8 cellular contexts compared by ENCODE assay signal in the genomic region with DNA sequence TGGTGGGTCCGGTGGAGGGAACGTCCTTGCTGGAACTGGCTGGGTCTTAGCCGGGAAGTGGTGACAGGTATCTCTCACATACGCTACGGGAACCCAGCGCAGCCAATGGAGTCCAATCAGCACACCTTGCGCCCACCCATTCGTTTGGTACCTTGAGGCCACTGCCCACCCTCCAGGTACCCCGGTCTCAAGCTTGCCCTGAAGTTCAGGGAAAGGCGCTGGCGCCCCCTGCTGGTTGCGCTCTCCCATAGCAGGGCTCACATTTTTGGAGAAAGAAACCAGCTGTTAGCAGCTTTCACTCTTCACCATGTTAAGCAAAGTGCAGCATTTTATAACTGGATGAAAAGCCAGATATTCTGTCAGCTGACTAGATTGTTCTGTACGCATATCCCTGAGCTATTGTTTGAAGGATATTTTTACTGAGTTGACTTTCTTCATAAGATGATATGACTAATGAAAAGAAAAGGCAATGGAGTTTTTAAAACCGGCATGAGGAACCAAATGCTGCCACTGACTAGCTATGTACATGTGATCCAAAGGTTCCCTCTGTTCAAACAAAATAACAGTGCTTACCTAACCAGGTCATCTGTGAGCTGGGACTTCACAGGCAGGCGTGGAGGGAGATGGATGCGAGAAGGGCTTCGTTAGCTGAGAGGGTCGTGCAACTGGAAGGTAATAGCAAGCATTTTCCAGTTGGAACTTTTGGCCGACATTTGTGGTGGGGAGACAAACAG.
A peak's percentile ranks its signal among the peaks of the same experiment; 100 is the strongest.
DNase-seq lines count a peak whose midpoint lies in the region; TF ChIP-seq lines count a peak whose summit lies in the region.

No MANE protein-coding gene starts in this region.

- H3K4me3 ChIP-seq in brain microvascular endothelial cell (ENCODE audit: low read depth, low read length), result no peak overlapping the region

- no peaks in the 10 kb centered on the region for H3K9me3 Mint-ChIP-seq in nephron

- H3K27me3 Mint-ChIP-seq in nephron (ENCODE audit: low read depth), result peaks cover 63% of the 10 kb centered on the region

- in situ Hi-C loops in brain microvascular endothelial cell (cut with HindIII; ENCODE audit: low pct_ligation_motif_present, low sequenced_read_pairs), result no loop called here

- no peaks in the 10 kb centered on the region for H3K36me3 ChIP-seq in brain microvascular endothelial cell (replicated peaks)

- TF ChIP-seq CTCF in brain microvascular endothelial cell (IDR thresholded peaks at IDR 0.05; ENCODE audit: low read depth, low read length, missing control alignments) (peak; percentile 79), nephron (IDR thresholded peaks at IDR 0.05; ENCODE audit: unreplicated experiment in 3 of 3) (peak; percentile 51 to 67 (median 54))

- H3K27ac Mint-ChIP-seq in nephron, result no peak overlapping the region

- no peak overlapping the region for H3K4me3 Mint-ChIP-seq in nephron

- no peaks in the 10 kb centered on the region for H3K36me3 Mint-ChIP-seq in nephron (ENCODE audit: low read depth)

- H3K4me1 Mint-ChIP-seq in nephron, result no peaks in the 10 kb centered on the region

- peak; percentile 74 for TF ChIP-seq RAD21 in Ishikawa (IDR thresholded peaks at IDR 0.05; ENCODE audit: low read depth)

- peak; percentile 57 for DNase-seq in activated CD4-positive, alpha-beta T cell treated with anti-CD3 and anti-CD28 coated beads for 48 hours
- no peak for DNase-seq in activated CD4-positive, alpha-beta T cell treated with anti-CD3 and anti-CD28 coated beads for 4 hours
- DNase-seq in brain microvascular endothelial cell (no peak), cortex of kidney (lab: John Stamatoyannopoulos, UW) (no peak), NCI-H2196 (lab: John Stamatoyannopoulos, UW; ENCODE audit: unreplicated experiment) (no peak), NCI-H1436 treated with DMSO at 0.1 percent for 48 hours (lab: John Stamatoyannopoulos, UW) (no peak)

- no peak overlapping the region for H3K27ac ChIP-seq in brain microvascular endothelial cell

- TF ChIP-seq EP300 in Ishikawa (IDR thresholded peaks at IDR 0.05; ENCODE audit: borderline replicate concordance), result no peak

- no peaks in the 10 kb centered on the region for H3K27me3 ChIP-seq in brain microvascular endothelial cell (replicated peaks)

TF ChIP-seq in Ishikawa, 13 proteins besides CTCF, POLR2A, EP300 and RAD21:
- TF ChIP-seq ZBTB7A (IDR thresholded peaks at IDR 0.05; ENCODE audit: low read depth) (no peak), USF1 (IDR thresholded peaks at IDR 0.05) (no peak), FOXM1 (IDR thresholded peaks at IDR 0.05; ENCODE audit: borderline replicate concordance, low read depth) (no peak), CREB1 (IDR thresholded peaks at IDR 0.05; ENCODE audit: low read depth) (no peak), NFIC (IDR thresholded peaks at IDR 0.05) (no peak), TCF12 (IDR thresholded peaks at IDR 0.05; ENCODE audit: low read depth) (no peak), TEAD4 (IDR thresholded peaks at IDR 0.05) (no peak), TAF1 (IDR thresholded peaks at IDR 0.05; ENCODE audit: low read depth) (no peak)
- TF ChIP-seq, protein P1, sequence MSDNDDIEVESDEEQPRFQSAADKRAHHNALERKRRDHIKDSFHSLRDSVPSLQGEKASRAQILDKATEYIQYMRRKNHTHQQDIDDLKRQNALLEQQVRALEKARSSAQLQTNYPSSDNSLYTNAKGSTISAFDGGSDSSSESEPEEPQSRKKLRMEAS (IDR thresholded peaks at IDR 0.05), result no peak
